8 cellular contexts compared by ENCODE assay signal in the genomic region with DNA sequence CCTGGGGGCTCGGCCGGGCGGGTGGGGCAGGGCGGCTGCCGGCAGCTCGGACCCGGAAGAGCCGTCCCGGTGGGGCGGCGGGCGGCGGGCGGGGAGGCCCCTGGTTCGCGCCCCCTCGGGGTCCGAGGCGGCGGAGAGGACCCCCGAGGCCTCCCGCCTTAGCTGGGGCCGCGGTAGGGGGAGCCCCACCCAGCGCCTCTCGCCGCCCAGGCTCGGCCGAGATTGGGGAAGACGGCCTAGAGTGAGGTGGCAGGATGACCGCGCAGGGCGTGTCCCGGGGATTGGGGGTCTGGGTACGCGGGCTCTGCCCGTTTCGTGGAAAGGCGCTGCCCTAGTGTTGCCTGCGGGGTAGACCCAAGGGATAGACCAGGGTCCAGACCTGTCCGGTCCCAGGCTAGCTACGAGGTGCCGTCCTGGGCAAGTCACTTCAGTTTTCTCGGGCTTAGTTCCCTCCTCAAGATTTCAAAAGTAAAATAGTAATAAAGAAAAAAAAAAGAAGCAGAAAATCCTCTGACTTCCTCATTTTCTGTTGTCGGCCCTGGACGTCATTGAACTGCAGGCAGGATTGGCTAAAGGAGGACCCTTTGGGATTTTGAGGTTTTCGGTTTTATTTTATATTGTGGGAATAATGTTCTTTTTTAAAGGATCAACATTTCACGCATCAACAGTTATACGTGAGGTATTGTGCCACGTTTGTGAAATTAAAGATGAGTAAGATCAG. TPM values are rescaled to one million over a fixed set of nuclear protein-coding genes. Genes with fewer than 3 reads are reported as not detected.
DNase-seq lines count a peak whose midpoint lies in the region; ATAC-seq and TF ChIP-seq lines count a peak whose summit lies in the region.

No MANE protein-coding gene starts in this region.

- peaks cover 24% of the 10 kb centered on the region for H3K36me3 ChIP-seq in osteoblast (ENCODE audit: insufficient read depth, low read length)

- peak overlapping the region; percentile 74 for H3K4me3 ChIP-seq in osteoblast (ENCODE audit: insufficient read depth, low read length)

- no peaks in the 10 kb centered on the region for H3K9me3 Mint-ChIP-seq in type B pancreatic cell

- H3K79me2 ChIP-seq in osteoblast (ENCODE audit: insufficient read depth, low read length) = peaks cover 55% of the 10 kb centered on the region

- peaks cover 13% of the 10 kb centered on the region for H4K20me1 ChIP-seq in osteoblast (ENCODE audit: insufficient read depth, low read length)

- no peaks in the 10 kb centered on the region for H3K9me3 ChIP-seq in osteoblast (ENCODE audit: low read depth, low read length)

- peak; percentile 63 for DNase-seq in AG08396 (ENCODE audit: low spot score)
- DNase-seq in RPMI7951 (ENCODE audit: low read depth) = peak; percentile 74
- peak; percentile 47 for DNase-seq in activated gamma-delta T cell treated with Interleukin-2 at 50 U/mL for 16 hours
- peak; percentile 68 for DNase-seq in germinal center (ENCODE audit: low spot score)
- peak; percentile 90 for DNase-seq in osteoblast (ENCODE audit: insufficient read length, low spot score, missing footprints)
- peak; percentile 77 for DNase-seq in type B pancreatic cell (ENCODE audit: extremely low spot score, unreplicated experiment)

- peaks cover 31% of the 10 kb centered on the region for H3K36me3 Mint-ChIP-seq in type B pancreatic cell

- H3K27me3 Mint-ChIP-seq in type B pancreatic cell = no peaks in the 10 kb centered on the region

- peaks cover 13% of the 10 kb centered on the region for H3K4me1 ChIP-seq in osteoblast (ENCODE audit: insufficient read depth, low read length)

- peak overlapping the region; percentile 49 for H2AFZ ChIP-seq in osteoblast (ENCODE audit: low read length)

- peak overlapping the region; percentile 92 for H3K27ac Mint-ChIP-seq in type B pancreatic cell

- H3K4me2 ChIP-seq in osteoblast (ENCODE audit: insufficient read depth, low read length) = peak overlapping the region; percentile 89

- H3K4me3 Mint-ChIP-seq in type B pancreatic cell = peak overlapping the region; percentile 89

- peaks cover 42% of the 10 kb centered on the region for H3K4me1 Mint-ChIP-seq in type B pancreatic cell (ENCODE audit: unreplicated experiment)

- TF ChIP-seq CTCF in osteoblast (IDR thresholded peaks at IDR 0.05; ENCODE audit: extremely low read depth, low read depth, low read length) (no peak), type B pancreatic cell (conservative IDR thresholded peaks at IDR 0.05) (peak; percentile 24)

- peak overlapping the region; percentile 84 for H3K27ac ChIP-seq in osteoblast (ENCODE audit: low read depth, low read length)

- ATAC-seq in GM19043 (IDR thresholded peaks at IDR 0.05; ENCODE audit: low read depth, unreplicated experiment) = peak; percentile 40
- peak; percentile 36 for ATAC-seq in HG03280 (IDR thresholded peaks at IDR 0.05; ENCODE audit: unreplicated experiment)

- H3K27me3 ChIP-seq in osteoblast (ENCODE audit: insufficient read depth, low read length) = no peaks in the 10 kb centered on the region

RNA-seq across cellular contexts. Expression of gene IQGAP1, which starts 0.6 kb away (rescaled TPM):
- total RNA-seq in RPMI7951 (2014; rRNA removed; shearing (Covaris generic)) = 234 and 273 TPM in 2 replicates
- 259 and 273 TPM in 2 replicates for total RNA-seq in osteoblast
- total RNA-seq in type B pancreatic cell (ENCODE audit: low replicate concordance) = 80.4 and 131 TPM in 2 replicates

RNA-seq across cellular contexts. Expression of gene ZNF774, which starts 36.5 kb away (rescaled TPM):
- 2.9 and 3.7 TPM in 2 replicates for total RNA-seq in RPMI7951 (2014; rRNA removed; shearing (Covaris generic))
- 1.8 and 2.4 TPM in 2 replicates for total RNA-seq in osteoblast
- total RNA-seq in type B pancreatic cell (ENCODE audit: low replicate concordance) = 4.8 and 5.5 TPM in 2 replicates

Comparison
In these comparisons a context has a peak if more than half of its experiments do, and no peak if none do; other contexts are left out.
1. Peak in every context shown above with its lines: DNase-seq, ATAC-seq, H3K4me3 ChIP-seq and H3K27ac ChIP-seq.